8 cellular contexts compared by ENCODE assay signal in genomic region chr2:102619414-102620319, GRCh38. TPM values are rescaled to one million over a fixed set of nuclear protein-coding genes. Genes with fewer than 3 reads are reported as not detected.
A peak's percentile ranks its signal among the peaks of the same experiment; 100 is the strongest.
DNase-seq lines count a peak whose midpoint lies in the region; ATAC-seq and TF ChIP-seq lines count a peak whose summit lies in the region.

A gene with protein sequence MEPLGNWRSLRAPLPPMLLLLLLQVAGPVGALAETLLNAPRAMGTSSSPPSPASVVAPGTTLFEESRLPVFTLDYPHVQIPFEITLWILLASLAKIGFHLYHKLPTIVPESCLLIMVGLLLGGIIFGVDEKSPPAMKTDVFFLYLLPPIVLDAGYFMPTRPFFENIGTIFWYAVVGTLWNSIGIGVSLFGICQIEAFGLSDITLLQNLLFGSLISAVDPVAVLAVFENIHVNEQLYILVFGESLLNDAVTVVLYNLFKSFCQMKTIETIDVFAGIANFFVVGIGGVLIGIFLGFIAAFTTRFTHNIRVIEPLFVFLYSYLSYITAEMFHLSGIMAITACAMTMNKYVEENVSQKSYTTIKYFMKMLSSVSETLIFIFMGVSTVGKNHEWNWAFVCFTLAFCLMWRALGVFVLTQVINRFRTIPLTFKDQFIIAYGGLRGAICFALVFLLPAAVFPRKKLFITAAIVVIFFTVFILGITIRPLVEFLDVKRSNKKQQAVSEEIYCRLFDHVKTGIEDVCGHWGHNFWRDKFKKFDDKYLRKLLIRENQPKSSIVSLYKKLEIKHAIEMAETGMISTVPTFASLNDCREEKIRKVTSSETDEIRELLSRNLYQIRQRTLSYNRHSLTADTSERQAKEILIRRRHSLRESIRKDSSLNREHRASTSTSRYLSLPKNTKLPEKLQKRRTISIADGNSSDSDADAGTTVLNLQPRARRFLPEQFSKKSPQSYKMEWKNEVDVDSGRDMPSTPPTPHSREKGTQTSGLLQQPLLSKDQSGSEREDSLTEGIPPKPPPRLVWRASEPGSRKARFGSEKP (plus strand): TSS chr2:102619553. CDS start chr2:102619849, 296 bp downstream.

- CTCF ChIA-PET in MCF 10A (lab: Yijun Ruan, JAX) = interaction anchor here (1.0 kb wide), 1 partner anchor 146 kb away, joined by 7 read pairs; the partner anchor contains the start of gene SLC9A4

- ATAC-seq in left colon = peak; percentile 59
- peak; percentile 37 for ATAC-seq in stimulated activated memory B cell treated with anti-CD40 and anti-IgM and Interleukin-4, amounts not matched to agents 10 μg/mL and 1 μg/mL and 100 μg/mL, for 72 hours
- ATAC-seq in HG03280 (IDR thresholded peaks at IDR 0.05; ENCODE audit: unreplicated experiment) = no peak
- no peak for ATAC-seq in GM18858 (IDR thresholded peaks at IDR 0.05; ENCODE audit: unreplicated experiment)

- BruUV-seq in MCF 10A (replicated peaks; lab: Mats Ljungman, UMichigan) = no TSS peak

- H3K9me3 Mint-ChIP-seq in MCF 10A (ENCODE audit: unreplicated experiment) = no peaks in the 10 kb centered on the region
- H3K9me3 Mint-ChIP-seq in stimulated activated memory B cell treated with anti-CD40 and anti-IgM and Interleukin-4, amounts not matched to agents 10 μg/mL and 1 μg/mL and 100 μg/mL, for 72 hours = no peaks in the 10 kb centered on the region

- POLR2A ChIA-PET in MCF 10A (lab: Yijun Ruan, JAX) = no interaction called here

- H3K36me3 Mint-ChIP-seq in MCF 10A (ENCODE audit: insufficient read depth, unreplicated experiment) = no peaks in the 10 kb centered on the region
- no peaks in the 10 kb centered on the region for H3K36me3 Mint-ChIP-seq in stimulated activated memory B cell treated with anti-CD40 and anti-IgM and Interleukin-4, amounts not matched to agents 10 μg/mL and 1 μg/mL and 100 μg/mL, for 72 hours

- intact Hi-C loops in MCF 10A (cut with micrococcal nuclease) (loop anchor here (10.0 kb wide), 1 partner anchor 185 kb away; no protein-coding TSS in a partner anchor), left colon (cut with DNase I, micrococcal nuclease) (loop anchor here in 1 of 2 donors (10.0 kb wide), 1 partner anchor 145 kb away; the partner anchor contains the start of gene SLC9A4)

- no peak for TF ChIP-seq CTCF in GM10266 (IDR thresholded peaks at IDR 0.05; ENCODE audit: control insufficient read depth, insufficient read depth, low read depth, missing control alignments)
- TF ChIP-seq CTCF in MCF 10A (IDR thresholded peaks at IDR 0.05; ENCODE audit: unreplicated experiment) = no peak

- peak within 1 kb of the TSS; percentile 55 for H3K4me3 Mint-ChIP-seq in MCF 10A (ENCODE audit: unreplicated experiment)
- peak within 1 kb of the TSS; percentile 51 for H3K4me3 Mint-ChIP-seq in stimulated activated memory B cell treated with anti-CD40 and anti-IgM and Interleukin-4, amounts not matched to agents 10 μg/mL and 1 μg/mL and 100 μg/mL, for 72 hours

- no peak within 1 kb of the TSS for H3K27ac Mint-ChIP-seq in MCF 10A (ENCODE audit: low read depth, unreplicated experiment)
- H3K27ac Mint-ChIP-seq in stimulated activated memory B cell treated with anti-CD40 and anti-IgM and Interleukin-4, amounts not matched to agents 10 μg/mL and 1 μg/mL and 100 μg/mL, for 72 hours = no peak within 1 kb of the TSS

- no peaks in the 10 kb centered on the region for H3K4me1 Mint-ChIP-seq in MCF 10A (ENCODE audit: insufficient read depth, unreplicated experiment)
- peaks cover 15% of the 10 kb centered on the region for H3K4me1 Mint-ChIP-seq in stimulated activated memory B cell treated with anti-CD40 and anti-IgM and Interleukin-4, amounts not matched to agents 10 μg/mL and 1 μg/mL and 100 μg/mL, for 72 hours

- peak; percentile 38 for DNase-seq in GM10266 (ENCODE audit: extremely low spot score)
- peak; percentile 26 for DNase-seq in NCI-H345 treated with DMSO at 0.1 percent for 48 hours (lab: John Stamatoyannopoulos, UW; ENCODE audit: unreplicated experiment)
- no peak for DNase-seq in MCF 10A (ENCODE audit: unreplicated experiment)
- peak in 1 of 2 donors; percentile 51 for DNase-seq in left colon
- DNase-seq in stimulated activated naive CD4-positive, alpha-beta T cell treated with Interleukin-2 at 50 U/mL for 16 hours (lab: John Stamatoyannopoulos, UW) = no peak

- peaks cover 67% of the 10 kb centered on the region for H3K27me3 Mint-ChIP-seq in MCF 10A (ENCODE audit: insufficient read depth, unreplicated experiment)
- H3K27me3 Mint-ChIP-seq in stimulated activated memory B cell treated with anti-CD40 and anti-IgM and Interleukin-4, amounts not matched to agents 10 μg/mL and 1 μg/mL and 100 μg/mL, for 72 hours = peaks cover 52% of the 10 kb centered on the region

RNA-seq across cellular contexts. Expression of the gene that starts here (rescaled TPM):
- 0.05 and 0.09 TPM in 2 replicates for total RNA-seq in MCF 10A (2022)
- total RNA-seq in left colon = 10 to 100 TPM; 75.2 to 81.1 TPM

Comparison
In these comparisons a context has a peak if more than half of its experiments do, and no peak if none do; other contexts are left out.
1. RNA of the gene that starts here (total RNA-seq): 75.2 to 81.1 TPM in left colon; 0.05 to 0.09 TPM in MCF 10A; every median in the first group is over 10 times any median in the second.
2. DNase-seq: peak in GM10266 (single experiment) and NCI-H345 treated with DMSO at 0.1 percent for 48 hours (single experiment); none in MCF 10A (single experiment) and stimulated activated naive CD4-positive, alpha-beta T cell treated with Interleukin-2 at 50 U/mL for 16 hours (single experiment).
3. ATAC-seq: peak in left colon (single experiment) and stimulated activated memory B cell treated with anti-CD40 and anti-IgM and Interleukin-4, amounts not matched to agents 10 μg/mL and 1 μg/mL and 100 μg/mL, for 72 hours (single experiment); none in HG03280 (single experiment) and GM18858 (single experiment).